ENCODE assay signal across 10 cellular contexts in genomic region chr2:201532686-201533304, GRCh38.
DNase-seq lines count a peak whose midpoint lies in the region; ATAC-seq and TF ChIP-seq lines count a peak whose summit lies in the region.
"Had no signal": no experiment of that assay in that cellular context is flagged by ENCODE, and none has a peak within 500 bp of the region (broad histone marks: within the 10 kb centered on the region; RNA-seq: fewer than 3 reads in every experiment).

No MANE protein-coding gene starts in this region.

- no peak overlapping the region for H3K4me3 ChIP-seq in thyroid gland (replicated peaks in 1 of 3)
- H3K4me3 ChIP-seq: ascending aorta had no signal

- H3K36me3 ChIP-seq in thyroid gland: no peaks in the 10 kb centered on the region
- H3K36me3 ChIP-seq: ascending aorta had no signal

- 86 to 93% methylated on average over 2 of the region's 2 CpGs for WGBS in thyroid gland, 2 donors

- peak; percentile 94 for ATAC-seq in GM21529 (IDR thresholded peaks at IDR 0.05; ENCODE audit: unreplicated experiment)

- no peaks in the 10 kb centered on the region for H3K27me3 ChIP-seq in thyroid gland
- H3K27me3 ChIP-seq: ascending aorta had no signal

- intact Hi-C loops in posterior vena cava (cut with DNase I) (no loop called here), thyroid gland (cut with DNase I) (no loop called here)

- H3K4me1 ChIP-seq in thyroid gland: no peaks in the 10 kb centered on the region
- H3K4me1 ChIP-seq: ascending aorta had no signal

- H3K27ac ChIP-seq in epithelial cell of prostate: no peak overlapping the region
- H3K27ac ChIP-seq in thyroid gland: no peak overlapping the region
- H3K27ac ChIP-seq: ascending aorta, HL-60 had no signal

- no peak for TF ChIP-seq POLR2A in thyroid gland (IDR thresholded peaks at IDR 0.05)

- H3K9me3 ChIP-seq in thyroid gland: no peaks in the 10 kb centered on the region

- TF ChIP-seq CTCF in thyroid gland (IDR thresholded peaks at IDR 0.05): no peak

- DNase-seq in GM04504 (ENCODE audit: low read depth): peak; percentile 79
- DNase-seq in HS-5 (ENCODE audit: low read depth): peak; percentile 99
- DNase-seq in epithelial cell of prostate (ENCODE audit: low read depth, low spot score): peak; percentile 31
- DNase-seq in SIG-M5 treated with dmso at 0.1 percent for 504 hours (lab: John Stamatoyannopoulos, UW; ENCODE audit: unreplicated experiment): no peak
- no peak for DNase-seq in posterior vena cava (ENCODE audit: low spot score)
- no peak for DNase-seq in NCI-H345 treated with DMSO at 0.1 percent for 48 hours (lab: John Stamatoyannopoulos, UW; ENCODE audit: unreplicated experiment)
- DNase-seq in thyroid gland: no peak

Comparison
In these comparisons a context has a peak if more than half of its experiments do, and no peak if none do; other contexts are left out.
1. DNase-seq: peak in GM04504 (single experiment), HS-5 (single experiment) and epithelial cell of prostate (single experiment); none in SIG-M5 treated with dmso at 0.1 percent for 504 hours (single experiment), posterior vena cava (single experiment), NCI-H345 treated with DMSO at 0.1 percent for 48 hours (single experiment) and thyroid gland (0 of 2).